In genomic region chr1:19036049-19036546, GRCh38 we compare ENCODE assay signal across 24 cellular contexts.
DNase-seq lines count a peak whose midpoint lies in the region; ATAC-seq, FAIRE-seq and TF ChIP-seq lines count a peak whose summit lies in the region.
"Had no signal": no experiment of that assay in that cellular context is flagged by ENCODE, and none has a peak within 500 bp of the region (broad histone marks: within the 10 kb centered on the region; RNA-seq: fewer than 3 reads in every experiment).

No MANE protein-coding gene starts in this region.

- ATAC-seq in activated T-cell treated with anti-CD3 and anti-CD28 coated beads, Interleukin-2, amount 50 U/mL, for 4 hours = no peak
- ATAC-seq in RWPE2 (ENCODE audit: low read depth) (no peak), sciatic nerve (peak; percentile 78)
- ATAC-seq in activated CD8-positive, alpha-beta T cell treated with anti-CD3 and anti-CD28 coated beads, Interleukin-2, amount 10 ng/mL, durations not matched to agents 7 days and 5 days = no peak
- ATAC-seq: activated T-helper 17 cell treated with anti-CD3 and anti-CD28 coated beads, Interleukin-2, amount 50 U/mL, for 72 hours; upper lobe of right lung had no signal

- intact Hi-C loops in kidney (cut with DNase I) (no loop called here), sciatic nerve (cut with DNase I) (no loop called here)

- no peaks in the 10 kb centered on the region for H3K36me3 Mint-ChIP-seq in activated T-cell treated with anti-CD3 and anti-CD28 coated beads, Interleukin-2, amount 50 U/mL, for 24 hours (ENCODE audit: low read depth)
- no peaks in the 10 kb centered on the region for H3K36me3 Mint-ChIP-seq in activated T-cell treated with anti-CD3 and anti-CD28 coated beads, Interleukin-2, amount 50 U/mL, for 4 hours (ENCODE audit: insufficient read depth)
- H3K36me3 Mint-ChIP-seq in activated CD8-positive, alpha-beta T cell treated with anti-CD3 and anti-CD28 coated beads, Interleukin-2, amount 10 ng/mL, durations not matched to agents 7 days and 5 days (ENCODE audit: low read depth) = no peaks in the 10 kb centered on the region

- POLR2A ChIA-PET in activated CD8-positive, alpha-beta T cell treated with anti-CD3 and anti-CD28 coated beads, Interleukin-2, amount 10 ng/mL, durations not matched to agents 7 days and 5 days (lab: Charles Lee) = no interaction called here

- H3K4me1 ChIP-seq in RWPE2 (ENCODE audit: insufficient read depth, poor library complexity, severe bottlenecking) (peaks cover 17% of the 10 kb centered on the region), kidney (ENCODE audit: control insufficient read depth in 1 of 2, insufficient read depth in 1 of 2, low read depth in 1 of 2, low read length in 2 of 2) (no peaks in the 10 kb centered on the region)
- H3K4me1 ChIP-seq: left ventricle myocardium inferior, psoas muscle, upper lobe of right lung had no signal

- peaks cover 7% of the 10 kb centered on the region for H3K27me3 Mint-ChIP-seq in activated T-cell treated with anti-CD3 and anti-CD28 coated beads, Interleukin-2, amount 50 U/mL, for 24 hours
- peaks cover 8% of the 10 kb centered on the region for H3K27me3 Mint-ChIP-seq in activated T-cell treated with anti-CD3 and anti-CD28 coated beads, Interleukin-2, amount 50 U/mL, for 4 hours (ENCODE audit: low read depth)
- peaks cover 23% of the 10 kb centered on the region for H3K27me3 Mint-ChIP-seq in activated CD8-positive, alpha-beta T cell treated with anti-CD3 and anti-CD28 coated beads, Interleukin-2, amount 10 ng/mL, durations not matched to agents 7 days and 5 days (ENCODE audit: low read depth)

- H3K27ac ChIP-seq in RWPE2 (ENCODE audit: poor library complexity, severe bottlenecking) = peak overlapping the region; percentile 91
- H3K27ac ChIP-seq in kidney (ENCODE audit: low read depth in 2 of 2, low read length in 2 of 2) = no peak overlapping the region
- H3K27ac ChIP-seq: BLaER1 treated with 17β-estradiol and CSF1 and Interleukin-3, amounts not matched to agents 10 nM and 100 nM; left ventricle myocardium inferior; psoas muscle; upper lobe of right lung had no signal

- CTCF ChIA-PET in activated CD8-positive, alpha-beta T cell treated with anti-CD3 and anti-CD28 coated beads, Interleukin-2, amount 10 ng/mL, durations not matched to agents 7 days and 5 days (lab: Charles Lee) = interaction anchor here (0.7 kb wide), 1 partner anchor 85 kb away, joined by 3 read pairs; no protein-coding TSS in a partner anchor

- no peaks in the 10 kb centered on the region for H3K4me1 Mint-ChIP-seq in activated T-cell treated with anti-CD3 and anti-CD28 coated beads, Interleukin-2, amount 50 U/mL, for 24 hours (ENCODE audit: low read depth)
- H3K4me1 Mint-ChIP-seq in activated T-cell treated with anti-CD3 and anti-CD28 coated beads, Interleukin-2, amount 50 U/mL, for 4 hours (ENCODE audit: low read depth) = no peaks in the 10 kb centered on the region
- no peaks in the 10 kb centered on the region for H3K4me1 Mint-ChIP-seq in activated CD8-positive, alpha-beta T cell treated with anti-CD3 and anti-CD28 coated beads, Interleukin-2, amount 10 ng/mL, durations not matched to agents 7 days and 5 days (ENCODE audit: low read depth)
- H3K4me1 Mint-ChIP-seq: activated T-helper 17 cell treated with anti-CD3 and anti-CD28 coated beads, Interleukin-2, amount 50 U/mL, for 72 hours; central memory CD8-positive, alpha-beta T cell had no signal

- H3K9ac ChIP-seq in kidney (ENCODE audit: low read length in 2 of 2) = no peak overlapping the region

- no peak overlapping the region for H3K27ac Mint-ChIP-seq in activated T-cell treated with anti-CD3 and anti-CD28 coated beads, Interleukin-2, amount 50 U/mL, for 24 hours
- no peak overlapping the region for H3K27ac Mint-ChIP-seq in activated CD8-positive, alpha-beta T cell treated with anti-CD3 and anti-CD28 coated beads, Interleukin-2, amount 10 ng/mL, durations not matched to agents 7 days and 5 days
- H3K27ac Mint-ChIP-seq: activated T-helper 17 cell treated with anti-CD3 and anti-CD28 coated beads, Interleukin-2, amount 50 U/mL, for 72 hours had no signal

- H3K36me3 ChIP-seq in RWPE2 (ENCODE audit: low read depth) (no peaks in the 10 kb centered on the region), kidney (ENCODE audit: control insufficient read depth in 1 of 2, insufficient read depth in 2 of 2, low read length in 2 of 2) (no peaks in the 10 kb centered on the region)
- H3K36me3 ChIP-seq: BLaER1 treated with 17β-estradiol and CSF1 and Interleukin-3, amounts not matched to agents 10 nM and 100 nM; left ventricle myocardium inferior; upper lobe of right lung had no signal

- H3K9me3 ChIP-seq in RWPE2 (ENCODE audit: severe bottlenecking) = no peaks in the 10 kb centered on the region
- no peaks in the 10 kb centered on the region for H3K9me3 ChIP-seq in kidney (ENCODE audit: control insufficient read depth in 1 of 2, low read length in 2 of 2)
- H3K9me3 ChIP-seq: BLaER1 treated with 17β-estradiol and CSF1 and Interleukin-3, amounts not matched to agents 10 nM and 100 nM; left ventricle myocardium inferior; psoas muscle; upper lobe of right lung had no signal

- DNase-seq in activated T-cell treated with anti-CD3 and anti-CD28 coated beads, Interleukin-2, amount 50 U/mL, for 24 hours = peak; percentile 20
- no peak for DNase-seq in activated T-cell treated with anti-CD3 and anti-CD28 coated beads, Interleukin-2, amount 50 U/mL, for 4 hours
- DNase-seq in RWPE2 (ENCODE audit: low spot score) (no peak), kidney (peak; percentile 48), sciatic nerve (ENCODE audit: low spot score) (no peak), foreskin fibroblast (no peak), NCI-H2107 (lab: John Stamatoyannopoulos, UW) (no peak)
- no peak for DNase-seq in activated CD8-positive, alpha-beta T cell treated with anti-CD3 and anti-CD28 coated beads, Interleukin-2, amount 10 ng/mL, durations not matched to agents 7 days and 5 days
- DNase-seq: activated CD8-positive, alpha-beta memory T cell treated with anti-CD3 and anti-CD28 coated beads for 24 hours; DMS 273 treated with DMSO at 0.1 percent for 48 hours; effector memory CD4-positive, alpha-beta T cell; GOT3; hypothalamus; KG1; left ventricle myocardium inferior; NCI-H345; psoas muscle; Right ventricle myocardium superior; stimulated activated naive CD4-positive, alpha-beta T cell; T-helper 1 cell had no signal

- H3K9me3 Mint-ChIP-seq in activated T-cell treated with anti-CD3 and anti-CD28 coated beads, Interleukin-2, amount 50 U/mL, for 24 hours = no peaks in the 10 kb centered on the region
- H3K9me3 Mint-ChIP-seq in activated T-cell treated with anti-CD3 and anti-CD28 coated beads, Interleukin-2, amount 50 U/mL, for 4 hours = no peaks in the 10 kb centered on the region
- no peaks in the 10 kb centered on the region for H3K9me3 Mint-ChIP-seq in activated CD8-positive, alpha-beta T cell treated with anti-CD3 and anti-CD28 coated beads, Interleukin-2, amount 10 ng/mL, durations not matched to agents 7 days and 5 days (ENCODE audit: insufficient read depth)
- H3K9me3 Mint-ChIP-seq: activated T-helper 17 cell treated with anti-CD3 and anti-CD28 coated beads, Interleukin-2, amount 50 U/mL, for 72 hours; central memory CD8-positive, alpha-beta T cell had no signal

- FAIRE-seq in kidney (lab: Jason Lieb, UNC) = no peak

- no peak overlapping the region for H3K4me3 ChIP-seq in RWPE2 (ENCODE audit: severe bottlenecking)
- no peak overlapping the region for H3K4me3 ChIP-seq in kidney (ENCODE audit: low read length in 2 of 2)
- no peak overlapping the region for H3K4me3 ChIP-seq in foreskin fibroblast (ENCODE audit: low read depth in 1 of 2, low read length in 2 of 2)
- H3K4me3 ChIP-seq: BLaER1 treated with 17β-estradiol and CSF1 and Interleukin-3, amounts not matched to agents 10 nM and 100 nM; left ventricle myocardium inferior; psoas muscle; upper lobe of right lung had no signal

- H3K27me3 ChIP-seq in RWPE2 (ENCODE audit: insufficient read depth, poor library complexity, severe bottlenecking) = no peaks in the 10 kb centered on the region
- H3K27me3 ChIP-seq: BLaER1 treated with 17β-estradiol and CSF1 and Interleukin-3, amounts not matched to agents 10 nM and 100 nM; upper lobe of right lung had no signal

- TF ChIP-seq CTCF in RWPE2 (IDR thresholded peaks at IDR 0.05; ENCODE audit: poor library complexity, severe bottlenecking) (no peak), kidney (IDR thresholded peaks at IDR 0.05; ENCODE audit: borderline replicate concordance, extremely low read depth, insufficient read depth) (no peak), foreskin fibroblast (IDR thresholded peaks at IDR 0.05; ENCODE audit: low read depth, low read length) (no peak)

- H3K4me3 Mint-ChIP-seq in activated T-cell treated with anti-CD3 and anti-CD28 coated beads, Interleukin-2, amount 50 U/mL, for 24 hours = no peak overlapping the region
- H3K4me3 Mint-ChIP-seq in activated T-cell treated with anti-CD3 and anti-CD28 coated beads, Interleukin-2, amount 50 U/mL, for 4 hours = no peak overlapping the region
- no peak overlapping the region for H3K4me3 Mint-ChIP-seq in activated CD8-positive, alpha-beta T cell treated with anti-CD3 and anti-CD28 coated beads, Interleukin-2, amount 10 ng/mL, durations not matched to agents 7 days and 5 days
- H3K4me3 Mint-ChIP-seq: activated T-helper 17 cell treated with anti-CD3 and anti-CD28 coated beads, Interleukin-2, amount 50 U/mL, for 72 hours; central memory CD8-positive, alpha-beta T cell had no signal

Comparison
In these comparisons a context has a peak if more than half of its experiments do, and no peak if none do; other contexts are left out.
1. DNase-seq: peak in activated T-cell treated with anti-CD3 and anti-CD28 coated beads, Interleukin-2, amount 50 U/mL, for 24 hours (single experiment) and kidney (single experiment); none in activated T-cell treated with anti-CD3 and anti-CD28 coated beads, Interleukin-2, amount 50 U/mL, for 4 hours (single experiment), RWPE2 (single experiment), sciatic nerve (single experiment), activated CD8-positive, alpha-beta T cell treated with anti-CD3 and anti-CD28 coated beads, Interleukin-2, amount 10 ng/mL, durations not matched to agents 7 days and 5 days (single experiment), foreskin fibroblast (0 of 2) and NCI-H2107 (single experiment).